Comparison of ENCODE assay signal across 33 cellular contexts in the genomic region with DNA sequence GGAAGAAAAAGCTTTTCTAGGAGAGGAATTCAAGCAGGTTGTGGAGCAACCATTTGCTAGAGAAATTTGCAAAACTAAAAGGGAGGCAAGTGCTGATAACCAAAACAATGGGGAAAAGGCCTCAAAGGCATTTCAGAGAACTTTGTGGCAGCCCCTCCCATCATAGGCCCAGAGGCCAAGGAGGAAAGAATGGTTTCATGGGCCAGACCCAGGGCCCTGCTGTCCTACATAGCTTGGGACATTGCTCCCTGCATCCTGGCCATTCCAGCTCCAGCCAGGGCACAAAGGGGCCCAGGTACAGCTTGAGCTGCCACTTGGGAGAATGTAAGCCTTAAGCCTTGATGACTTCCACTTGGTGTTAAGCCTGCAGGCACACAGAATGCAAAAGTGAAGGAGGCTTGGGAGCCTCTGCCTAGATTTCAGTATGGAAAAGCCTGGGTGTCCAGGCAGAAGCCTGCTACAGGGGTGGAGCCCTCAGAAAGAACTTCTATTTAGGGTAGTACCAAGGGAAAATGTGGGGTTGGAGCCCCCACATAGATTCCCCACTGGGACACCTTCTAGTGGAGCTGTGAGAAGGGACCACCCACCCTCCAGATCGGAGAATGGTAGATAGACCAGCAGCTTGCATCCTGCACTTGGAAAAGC.
"Had no signal": no experiment of that assay in that cellular context is flagged by ENCODE, and none has a peak within 500 bp of the region (broad histone marks: within the 10 kb centered on the region; RNA-seq: fewer than 3 reads in every experiment).

No MANE protein-coding gene starts in this region.

- H3K36me3 ChIP-seq: lower lobe of right lung, neural progenitor cell, neutrophil, pancreas, prostate gland, stomach, thyroid gland, transverse colon, upper lobe of left lung, vagina had no signal

- H2AFZ ChIP-seq: neural progenitor cell had no signal

- H3K4me1 ChIP-seq: pancreas, prostate gland had no signal

- H3K9ac ChIP-seq: neural progenitor cell had no signal

- H3K4me2 ChIP-seq: neural progenitor cell had no signal

- H3K4me3 ChIP-seq: lower lobe of right lung, neural progenitor cell, pancreas, prostate gland, skin epidermis, stomach, testis, thyroid gland, transverse colon, upper lobe of left lung, vagina had no signal

- H3K27ac ChIP-seq: lower lobe of right lung, neural progenitor cell, neutrophil, pancreas, prostate gland, skin epidermis, stomach, testis, thyroid gland, transverse colon, upper lobe of left lung, vagina had no signal

- FAIRE-seq: keratinocyte, pancreas had no signal

- DNase-seq: hippocampal formation; kidney glomerular epithelial cell; left cardiac atrium; left ventricle myocardium superior; lower lobe of right lung; mammary epithelial cell; mesenchymal stem cell; naive B cell; natural killer cell; nephron progenitor cell; pancreas; posterior cingulate gyrus; retina; right cardiac atrium; stimulated activated CD4-positive, alpha-beta T cell treated with anti-CD3 and anti-CD28 coated beads, Interleukin-12 subunit alpha, Interleukin-12 subunit beta, amount 100 ng/mL, for 4 hours; stimulated activated CD4-positive, alpha-beta T cell treated with anti-CD3 and anti-CD28 coated beads, Interleukin-15, amount 100 ng/mL, for 24 hours; stimulated activated CD4-positive, alpha-beta T cell treated with anti-CD3 and anti-CD28 coated beads, Interleukin-2, amount 100 ng/mL, for 24 hours; stimulated activated CD4-positive, alpha-beta T cell treated with anti-CD3 and anti-CD28 coated beads, Interleukin-4, amount 100 ng/mL, for 1 hour; stimulated activated naive B cell treated with anti-CD40 and anti-IgM and Interleukin-4, amounts not matched to agents 10 μg/mL and 1 μg/mL and 100 μg/mL, for 72 hours; stimulated activated naive CD8-positive, alpha-beta T cell treated with anti-CD3 and anti-CD28 coated beads, Interleukin-15, Interleukin-2, amounts not matched to agents 100 U/mL and 50 U/mL, for 24 hours; stomach; testis; thyroid gland; transverse colon; upper lobe of left lung had no signal

- ATAC-seq: left cardiac atrium; left lobe of liver; left ventricle myocardium superior; lower lobe of right lung; natural killer cell; pancreas; right cardiac atrium; sciatic nerve; stimulated activated naive B cell treated with anti-CD40 and anti-IgM and Interleukin-4, amounts not matched to agents 10 μg/mL and 1 μg/mL and 100 μg/mL, for 72 hours; stimulated activated naive CD8-positive, alpha-beta T cell treated with anti-CD3 and anti-CD28 coated beads, Interleukin-15, Interleukin-2, amounts not matched to agents 100 U/mL and 50 U/mL, for 24 hours had no signal

- H3K27me3 ChIP-seq: neural progenitor cell, neutrophil, pancreas, stomach, testis, thyroid gland, transverse colon, upper lobe of left lung, vagina had no signal

- H3K9me3 ChIP-seq: neutrophil, pancreas, prostate gland, testis, thyroid gland had no signal
